In genomic region chr11:72039108-72039850, GRCh38 we compare ENCODE assay signal across 8 cellular contexts. TPM values are rescaled to one million over a fixed set of nuclear protein-coding genes. Genes with fewer than 3 reads are reported as not detected.
DNase-seq lines count a peak whose midpoint lies in the region; ATAC-seq, FAIRE-seq and TF ChIP-seq lines count a peak whose summit lies in the region.

No MANE protein-coding gene starts in this region.

- POLR2A ChIA-PET in H1 (lab: Charles Lee; ENCODE audit: partially characterized antibody): interaction anchor here (0.7 to 4.8 kb wide), 14 partner anchors 9 to 258 kb away, joined by 3 to 33 read pairs (median 4); partner anchors contain the start of genes ANAPC15 and LRRC51

- no peak overlapping the region for H2AFZ ChIP-seq in H1 (ENCODE audit: low read length)

- H3K79me2 ChIP-seq in H1 (ENCODE audit: control insufficient read depth in 1 of 2, insufficient read depth in 2 of 2, low read length in 2 of 2): peaks cover 10 to 68% of the 10 kb centered on the region in 2 experiments; a peak in 3 of 4 replicates

- DNase-seq in AG08395 (ENCODE audit: low spot score) (peak; percentile 41), H1 (ENCODE audit: low read depth in 1 of 2, low spot score in 2 of 2) (no peak), Kasumi-1 (lab: John Stamatoyannopoulos, UW) (no peak)
- DNase-seq in activated effector memory CD4-positive, alpha-beta T cell treated with anti-CD3 and anti-CD28 coated beads, Interleukin-2, amount 50 U/mL, for 16 hours: no peak

- peaks cover 7% of the 10 kb centered on the region for H3K23me2 ChIP-seq in H1 (ENCODE audit: low read depth, low read length)

- no peak overlapping the region for H3K14ac ChIP-seq in H1 (ENCODE audit: insufficient read length)

- TF ChIP-seq EP300 in H1 (IDR thresholded peaks at IDR 0.05; ENCODE audit: borderline replicate concordance in 1 of 2, low read depth in 2 of 2, low read length in 2 of 2): no peak

- no peak overlapping the region for H2BK120ac ChIP-seq in H1 (replicated peaks; ENCODE audit: low read depth, low read length)

- H3K23ac ChIP-seq in H1 (ENCODE audit: insufficient read length): no peak overlapping the region

- peak overlapping the region; percentile 57; the same call in 1 of the 2 replicates for H2AK5ac ChIP-seq in H1 (ENCODE audit: low read depth, low read length)

- H3K36me3 ChIP-seq in KOPT-K1 (ENCODE audit: insufficient read depth, low read length): peaks cover 22% of the 10 kb centered on the region
- H3K36me3 ChIP-seq in H1 (ENCODE audit: control insufficient read depth in 2 of 4, insufficient read depth in 4 of 4, low read length in 3 of 4): peaks cover 0 to 13% (median 0%) of the 10 kb centered on the region in 4 experiments; a peak in 4 of 8 replicates
- peaks cover 0 to 33% of the 10 kb centered on the region in 2 donors for H3K36me3 ChIP-seq in muscle layer of duodenum (ENCODE audit: control insufficient read depth in 1 of 2, insufficient read depth in 2 of 2, low read length in 2 of 2)

- no peak overlapping the region for H2BK20ac ChIP-seq in H1 (ENCODE audit: low read length)

- no peaks in the 10 kb centered on the region for H3K9me3 ChIP-seq in KOPT-K1 (ENCODE audit: insufficient read depth, low read length, poor library complexity, severe bottlenecking)
- no peaks in the 10 kb centered on the region for H3K9me3 ChIP-seq in H1 (ENCODE audit: insufficient read depth in 2 of 2, low read depth in 1 of 2, low read length in 1 of 2)
- H3K9me3 ChIP-seq in muscle layer of duodenum (ENCODE audit: control insufficient read depth in 1 of 2, low read length in 2 of 2): no peaks in the 10 kb centered on the region

- H3K4me3 Mint-ChIP-seq in stimulated activated memory B cell treated with anti-CD40 and anti-IgM and Interleukin-4, amounts not matched to agents 10 μg/mL and 1 μg/mL and 100 μg/mL, for 72 hours: no peak overlapping the region

- no peak overlapping the region; the same call in 1 of the 2 replicates for H4K8ac ChIP-seq in H1 (ENCODE audit: extremely low read depth, insufficient read depth, low read length)

- no peak for TF ChIP-seq CTCF in H1 (IDR thresholded peaks at IDR 0.05; ENCODE audit: control extremely low read depth in 1 of 3, insufficient read depth in 1 of 3, low read depth in 1 of 3, low read length in 3 of 3)

- no peak for TF ChIP-seq POLR2A in H1 (IDR thresholded peaks at IDR 0.05; ENCODE audit: control extremely low read depth in 1 of 2, low read depth in 2 of 2, low read length in 2 of 2)

- H3K4me1 Mint-ChIP-seq in stimulated activated memory B cell treated with anti-CD40 and anti-IgM and Interleukin-4, amounts not matched to agents 10 μg/mL and 1 μg/mL and 100 μg/mL, for 72 hours: peaks cover 28% of the 10 kb centered on the region

- WGBS in H1 (ENCODE audit: extremely low coverage in 1 of 2, insufficient coverage in 1 of 2, insufficient read length in 1 of 2, insufficient replicate concordance in 2 of 2, low coverage in 1 of 2, low lambda C conversion rate in 2 of 2, missing lambda C conversion rate in 1 of 2), 2 experiments: 89% methylated on average over 5 of the region's 5 CpGs; no CpG with 5 or more reads in 1 of the 2 experiments

- H3K27me3 ChIP-seq in H1 (replicated peaks in 1 of 4; ENCODE audit: control insufficient read depth in 3 of 4, extremely low read depth in 1 of 4, insufficient read depth in 3 of 4, low read length in 3 of 4): no peaks in the 10 kb centered on the region
- H3K27me3 ChIP-seq in muscle layer of duodenum (ENCODE audit: low read depth, low read length): no peaks in the 10 kb centered on the region

- CTCF ChIA-PET in H1 (lab: Charles Lee; ENCODE audit: partially characterized antibody): interaction anchor here (0.8 to 4.6 kb wide), 12 partner anchors 8 to 144 kb away, joined by 3 to 57 read pairs (median 6); no protein-coding TSS in a partner anchor

- peak overlapping the region; percentile 83 for H4K91ac ChIP-seq in H1 (replicated peaks; ENCODE audit: insufficient read length, low read length)

- peak overlapping the region in 1 of 4 experiments; percentile 55; a peak in 2 of 8 replicates for H3K4me3 ChIP-seq in H1 (ENCODE audit: extremely low read depth in 1 of 4, insufficient read depth in 2 of 4, low read depth in 3 of 4, low read length in 4 of 4)
- peak overlapping the region; percentile 83 to 90 for H3K4me3 ChIP-seq in muscle layer of duodenum (ENCODE audit: low read depth in 1 of 2, low read length in 2 of 2)

- H3K4ac ChIP-seq in H1 (replicated peaks; ENCODE audit: insufficient read length, low read depth, low read length): peak overlapping the region; percentile 69

- peak overlapping the region; percentile 73 to 92 for H3K4me2 ChIP-seq in H1 (ENCODE audit: insufficient read depth in 1 of 2, low read depth in 2 of 2, low read length in 2 of 2)

- H3K56ac ChIP-seq in H1 (replicated peaks; ENCODE audit: insufficient read length, low read depth, low read length): no peak overlapping the region

- peak overlapping the region; percentile 90; the same call in 1 of the 2 replicates for H3K18ac ChIP-seq in H1 (ENCODE audit: extremely low read depth, low read length)

- H3K4me1 ChIP-seq in H1 (replicated peaks in 1 of 4; ENCODE audit: control insufficient read depth in 3 of 4, insufficient read depth in 4 of 4, low read length in 3 of 4) (peaks cover 29 to 36% (median 33%) of the 10 kb centered on the region in 4 experiments), muscle layer of duodenum (ENCODE audit: control insufficient read depth in 1 of 2, insufficient read depth in 2 of 2, low read length in 2 of 2) (peaks cover 38 to 65% of the 10 kb centered on the region in 2 donors)

- no peak overlapping the region for H3K27ac Mint-ChIP-seq in stimulated activated memory B cell treated with anti-CD40 and anti-IgM and Interleukin-4, amounts not matched to agents 10 μg/mL and 1 μg/mL and 100 μg/mL, for 72 hours

- H3K9me3 Mint-ChIP-seq in stimulated activated memory B cell treated with anti-CD40 and anti-IgM and Interleukin-4, amounts not matched to agents 10 μg/mL and 1 μg/mL and 100 μg/mL, for 72 hours: no peaks in the 10 kb centered on the region

- no peaks in the 10 kb centered on the region for H3K27me3 Mint-ChIP-seq in stimulated activated memory B cell treated with anti-CD40 and anti-IgM and Interleukin-4, amounts not matched to agents 10 μg/mL and 1 μg/mL and 100 μg/mL, for 72 hours

- H2BK15ac ChIP-seq in H1 (ENCODE audit: low read length): peak overlapping the region; percentile 72; the same call in 1 of the 2 replicates

- peaks cover 15% of the 10 kb centered on the region for H3K79me1 ChIP-seq in H1 (ENCODE audit: low read depth, low read length)

- peaks cover 7% of the 10 kb centered on the region for H3K36me3 Mint-ChIP-seq in stimulated activated memory B cell treated with anti-CD40 and anti-IgM and Interleukin-4, amounts not matched to agents 10 μg/mL and 1 μg/mL and 100 μg/mL, for 72 hours

- TF ChIP-seq RAD21 in H1 (IDR thresholded peaks at IDR 0.05 in 1 of 2, conservative IDR thresholded peaks at IDR 0.05 in 1 of 2; ENCODE audit: low read depth in 2 of 2, low read length in 2 of 2): no peak

- H2BK12ac ChIP-seq in H1 (ENCODE audit: low read depth, low read length): peak overlapping the region; percentile 78; the same call in 1 of the 2 replicates

- H3K27ac ChIP-seq in KOPT-K1 (ENCODE audit: low read depth, low read length, poor library complexity, severe bottlenecking) (peak overlapping the region; percentile 74), H1 (ENCODE audit: low read depth, low read length) (peak overlapping the region; percentile 52), muscle layer of duodenum (ENCODE audit: low read length) (peak overlapping the region; percentile 96)

- no peaks in the 10 kb centered on the region for H4K20me1 ChIP-seq in H1 (replicated peaks in 1 of 2; ENCODE audit: control insufficient read depth in 1 of 2, insufficient read depth in 2 of 2, low read length in 2 of 2)

- H2BK5ac ChIP-seq in H1 (ENCODE audit: low read depth, low read length): peak overlapping the region; percentile 54

- peak overlapping the region; percentile 45 for H4K5ac ChIP-seq in H1 (ENCODE audit: insufficient read length, low read depth, low read length)

- ATAC-seq in stimulated activated memory B cell treated with anti-CD40 and anti-IgM and Interleukin-4, amounts not matched to agents 10 μg/mL and 1 μg/mL and 100 μg/mL, for 72 hours: no peak
- no peak for ATAC-seq in GM21825 (IDR thresholded peaks at IDR 0.05; ENCODE audit: unreplicated experiment)

- peak overlapping the region in 2 of 4 experiments; percentile 11 to 13; a peak in 2 of 7 replicates for H3K9ac ChIP-seq in H1 (replicated peaks in 1 of 4; ENCODE audit: extremely low read depth in 1 of 4, low read depth in 3 of 4, low read length in 3 of 4)

- no peak for FAIRE-seq in H1 (lab: Jason Lieb, UNC)

RNA-seq across cellular contexts. Expression of gene IL18BP, which starts 40.6 kb away (rescaled TPM):
- total RNA-seq in H1 (2021; fragmentation: NEBNext Ultra II Directional; extraction: Animal tissue kit (Norgen Biotek cat#: 25700)): 9.8 and 10.2 TPM in 2 replicates
- 17.0 and 17.7 TPM in 2 replicates for polyA plus RNA-seq in H1 (2011; rRNA removed)
- 14.3 TPM for polyA plus RNA-seq in H1 (2011; cell fraction: cytosol; rRNA removed)
- 55.3 TPM for polyA plus RNA-seq in H1 (2011; cell fraction: nucleus; rRNA removed)
- 9.0 to 11.1 TPM (median 10.1 TPM) in 4 replicates for polyA plus RNA-seq in H1 (2012, experiment 1 of 2)
- 3.4 TPM for polyA plus RNA-seq in H1 (2012, experiment 2 of 2)
- 10.6 TPM for polyA plus RNA-seq in H1 (2013, experiment 1 of 2)
- polyA plus RNA-seq in H1 (2013, experiment 2 of 2): 8.3 TPM
- polyA minus RNA-seq in H1 (2011; rRNA and poly(A)+ RNA removed): 8.5 and 10.7 TPM in 2 replicates
- 3.4 TPM for polyA minus RNA-seq in H1 (2011; cell fraction: cytosol; rRNA and poly(A)+ RNA removed)
- 18.8 TPM for polyA minus RNA-seq in H1 (2011; cell fraction: nucleus; rRNA and poly(A)+ RNA removed)

RNA-seq across cellular contexts. Expression of gene NUMA1, which starts 41.1 kb away (rescaled TPM):
- total RNA-seq in H1 (2021; fragmentation: NEBNext Ultra II Directional; extraction: Animal tissue kit (Norgen Biotek cat#: 25700)): 107 and 108 TPM in 2 replicates
- polyA plus RNA-seq in H1 (2011; rRNA removed): 101 and 137 TPM in 2 replicates
- polyA plus RNA-seq in H1 (2011; cell fraction: cytosol; rRNA removed): 96.5 TPM
- 241 TPM for polyA plus RNA-seq in H1 (2011; cell fraction: nucleus; rRNA removed)
- 79.6 to 115 TPM (median 109 TPM) in 4 replicates for polyA plus RNA-seq in H1 (2012, experiment 1 of 2)
- 40.6 TPM for polyA plus RNA-seq in H1 (2012, experiment 2 of 2)
- polyA plus RNA-seq in H1 (2013, experiment 1 of 2): 44.4 TPM
- 40.8 TPM for polyA plus RNA-seq in H1 (2013, experiment 2 of 2)
- polyA minus RNA-seq in H1 (2011; rRNA and poly(A)+ RNA removed): 194 and 208 TPM in 2 replicates
- 97.6 TPM for polyA minus RNA-seq in H1 (2011; cell fraction: cytosol; rRNA and poly(A)+ RNA removed)
- polyA minus RNA-seq in H1 (2011; cell fraction: nucleus; rRNA and poly(A)+ RNA removed): 148 TPM

RNA-seq across cellular contexts. Expression of gene LRRC51, which starts 41.4 kb away (rescaled TPM):
- 6.8 and 7.9 TPM in 2 replicates for total RNA-seq in H1 (2021; fragmentation: NEBNext Ultra II Directional; extraction: Animal tissue kit (Norgen Biotek cat#: 25700))
- polyA plus RNA-seq in H1 (2011; rRNA removed): 6.0 and 7.7 TPM in 2 replicates
- 10.9 TPM for polyA plus RNA-seq in H1 (2011; cell fraction: cytosol; rRNA removed)
- polyA plus RNA-seq in H1 (2011; cell fraction: nucleus; rRNA removed): 5.4 TPM
- polyA plus RNA-seq in H1 (2012, experiment 1 of 2): 6.4 to 10.3 TPM (median 7.4 TPM) in 4 replicates
- 3.5 TPM for polyA plus RNA-seq in H1 (2012, experiment 2 of 2)
- 4.0 TPM for polyA plus RNA-seq in H1 (2013, experiment 1 of 2)
- polyA plus RNA-seq in H1 (2013, experiment 2 of 2): 4.6 TPM
- 6.8 and 15.9 TPM in 2 replicates for polyA minus RNA-seq in H1 (2011; rRNA and poly(A)+ RNA removed)
- 6.4 TPM for polyA minus RNA-seq in H1 (2011; cell fraction: cytosol; rRNA and poly(A)+ RNA removed)
- polyA minus RNA-seq in H1 (2011; cell fraction: nucleus; rRNA and poly(A)+ RNA removed): 6.6 TPM
